ENCODE assay signal across 1 cellular context in genomic region chr4:47334597-47335185, GRCh38.
TF ChIP-seq lines count a peak whose summit lies in the region.

No MANE protein-coding gene starts in this region.

TF ChIP-seq in IMR-90, 13 proteins besides CTCF, POLR2A, EP300 and RAD21 (continued from another document):
- TF ChIP-seq USF2 (IDR thresholded peaks at IDR 0.05; ENCODE audit: low read depth, low read length), result no peak
